ENCODE assay signal across 40 cellular contexts in genomic region chr19:30620354-30620753, GRCh38.
"Had no signal": no experiment of that assay in that cellular context is flagged by ENCODE, and none has a peak within 500 bp of the region (broad histone marks: within the 10 kb centered on the region; RNA-seq: fewer than 3 reads in every experiment).

No MANE protein-coding gene starts in this region.

- H3K9me3 Mint-ChIP-seq: activated T-helper 2 cell treated with anti-CD3 and anti-CD28 coated beads, Interferon-gamma antibody, Interleukin-2, Interleukin-4, amounts not matched to agents 10 μg/mL and 5 μg/mL and 100 μg/mL, durations not matched to agents 14 hours and 24 hours and 36 hours had no signal

- H3K27ac ChIP-seq: adrenal gland, ascending aorta, body of pancreas, brain microvascular endothelial cell, breast epithelium, cardiac muscle cell had no signal

- H3K4me3 ChIP-seq: adrenal gland, ascending aorta, body of pancreas, breast epithelium, cardiac muscle cell had no signal

- H3K27ac Mint-ChIP-seq: activated naive CD4-positive, alpha-beta T cell treated with anti-CD3 and anti-CD28 coated beads for 36 hours; activated naive CD4-positive, alpha-beta T cell treated with anti-CD3 and anti-CD28 coated beads, Interleukin-2, amount 10 ng/mL, durations not matched to agents 7 days and 5 days; activated naive CD4-positive, alpha-beta T cell treated with anti-CD3 and anti-CD28 coated beads, Interleukin-2, amount 50 U/mL, for 24 hours; activated naive CD4-positive, alpha-beta T cell treated with anti-CD3 and anti-CD28 coated beads, Interleukin-2, amount 50 U/mL, for 72 hours; activated naive CD8-positive, alpha-beta T cell; activated naive CD8-positive, alpha-beta T cell treated with anti-CD3 and anti-CD28 coated beads for 36 hours; activated naive CD8-positive, alpha-beta T cell treated with anti-CD3 and anti-CD28 coated beads, Interleukin-2, amount 10 ng/mL, durations not matched to agents 7 days and 5 days; activated naive CD8-positive, alpha-beta T cell treated with anti-CD3 and anti-CD28 coated beads, Interleukin-2, amount 50 U/mL, for 24 hours; activated T-cell treated with anti-CD3 and anti-CD28 coated beads, Interleukin-2, amount 50 U/mL, for 24 hours; activated T-cell treated with anti-CD3 and anti-CD28 coated beads, Interleukin-2, amount 50 U/mL, for 72 hours; activated T-helper 1 cell treated with anti-CD3 and anti-CD28 coated beads, Interleukin-12 subunit alpha, Interleukin-12 subunit beta, Interleukin-2, Interleukin-4 antibody, amounts not matched to agents 30 ng/mL and 10 ng/mL and 1 ng/mL, durations not matched to agents 14 hours and 24 hours and 36 hours; activated T-helper 17 cell treated with anti-CD3 and anti-CD28 coated beads, Interleukin-2, amount 50 U/mL, for 72 hours; activated T-helper 2 cell treated with anti-CD3 and anti-CD28 coated beads, Interferon-gamma antibody, Interleukin-2, Interleukin-4, amounts not matched to agents 10 μg/mL and 5 μg/mL and 100 μg/mL, durations not matched to agents 14 hours and 24 hours and 36 hours had no signal

- DNase-seq: activated effector memory CD4-positive, alpha-beta T cell treated with anti-CD3 and anti-CD28 coated beads, Interleukin-2, amount 50 U/mL, for 16 hours; activated effector memory CD4-positive, alpha-beta T cell treated with Interleukin-2 at 50 U/mL for 16 hours; activated gamma-delta T cell; activated gamma-delta T cell treated with Interleukin-2 at 50 U/mL for 16 hours; activated naive CD4-positive, alpha-beta T cell; activated naive CD4-positive, alpha-beta T cell treated with anti-CD3 and anti-CD28 coated beads for 36 hours; activated naive CD4-positive, alpha-beta T cell treated with anti-CD3 and anti-CD28 coated beads, Interleukin-2, amount 10 ng/mL, durations not matched to agents 7 days and 5 days; activated naive CD4-positive, alpha-beta T cell treated with anti-CD3 and anti-CD28 coated beads, Interleukin-2, amount 50 U/mL, for 16 hours; activated naive CD4-positive, alpha-beta T cell treated with Interleukin-2 at 50 U/mL for 16 hours; activated naive CD8-positive, alpha-beta T cell treated with anti-CD3 and anti-CD28 coated beads for 36 hours; activated naive CD8-positive, alpha-beta T cell treated with anti-CD3 and anti-CD28 coated beads, Interleukin-2, amount 10 ng/mL, durations not matched to agents 7 days and 5 days; activated naive CD8-positive, alpha-beta T cell treated with anti-CD3 and anti-CD28 coated beads, Interleukin-2, amount 50 U/mL, for 24 hours; activated T-cell treated with anti-CD3 and anti-CD28 coated beads, Interleukin-2, amount 50 U/mL, for 1 hour; activated T-cell treated with anti-CD3 and anti-CD28 coated beads, Interleukin-2, amount 50 U/mL, for 24 hours; activated T-cell treated with anti-CD3 and anti-CD28 coated beads, Interleukin-2, amount 50 U/mL, for 4 hours; activated T-cell treated with anti-CD3 and anti-CD28 coated beads, Interleukin-2, amount 50 U/mL, for 48 hours; activated T-cell treated with anti-CD3 and anti-CD28 coated beads, Interleukin-2, amount 50 U/mL, for 72 hours; adrenal gland; amniotic stem cell; amygdala; anterior cingulate cortex; aorta; body of pancreas; brain microvascular endothelial cell; caudate nucleus; central memory CD4-positive, alpha-beta T cell; cerebellar nuclear complex had no signal

- H3K4me1 ChIP-seq: adrenal gland, ascending aorta, body of pancreas, breast epithelium had no signal

- H3K4me1 Mint-ChIP-seq: activated naive CD4-positive, alpha-beta T cell treated with anti-CD3 and anti-CD28 coated beads, Interleukin-2, amount 10 ng/mL, durations not matched to agents 7 days and 5 days; activated naive CD4-positive, alpha-beta T cell treated with anti-CD3 and anti-CD28 coated beads, Interleukin-2, amount 50 U/mL, for 24 hours; activated naive CD8-positive, alpha-beta T cell treated with anti-CD3 and anti-CD28 coated beads for 36 hours; activated naive CD8-positive, alpha-beta T cell treated with anti-CD3 and anti-CD28 coated beads, Interleukin-2, amount 10 ng/mL, durations not matched to agents 7 days and 5 days; activated naive CD8-positive, alpha-beta T cell treated with anti-CD3 and anti-CD28 coated beads, Interleukin-2, amount 50 U/mL, for 24 hours; activated T-helper 17 cell treated with anti-CD3 and anti-CD28 coated beads, Interleukin-2, amount 50 U/mL, for 72 hours; central memory CD8-positive, alpha-beta T cell had no signal

- H3K27me3 ChIP-seq: adrenal gland, ascending aorta, body of pancreas, brain microvascular endothelial cell, breast epithelium, cardiac muscle cell had no signal

- H3K4me3 Mint-ChIP-seq: activated naive CD4-positive, alpha-beta T cell treated with anti-CD3 and anti-CD28 coated beads for 36 hours; activated naive CD4-positive, alpha-beta T cell treated with anti-CD3 and anti-CD28 coated beads, Interleukin-2, amount 10 ng/mL, durations not matched to agents 7 days and 5 days; activated naive CD4-positive, alpha-beta T cell treated with anti-CD3 and anti-CD28 coated beads, Interleukin-2, amount 50 U/mL, for 24 hours; activated naive CD8-positive, alpha-beta T cell; activated naive CD8-positive, alpha-beta T cell treated with anti-CD3 and anti-CD28 coated beads for 36 hours; activated naive CD8-positive, alpha-beta T cell treated with anti-CD3 and anti-CD28 coated beads, Interleukin-2, amount 10 ng/mL, durations not matched to agents 7 days and 5 days; activated naive CD8-positive, alpha-beta T cell treated with anti-CD3 and anti-CD28 coated beads, Interleukin-2, amount 50 U/mL, for 24 hours; activated T-cell treated with anti-CD3 and anti-CD28 coated beads, Interleukin-2, amount 50 U/mL, for 24 hours; activated T-cell treated with anti-CD3 and anti-CD28 coated beads, Interleukin-2, amount 50 U/mL, for 4 hours; activated T-cell treated with anti-CD3 and anti-CD28 coated beads, Interleukin-2, amount 50 U/mL, for 72 hours; activated T-helper 1 cell treated with anti-CD3 and anti-CD28 coated beads, Interleukin-12 subunit alpha, Interleukin-12 subunit beta, Interleukin-2, Interleukin-4 antibody, amounts not matched to agents 30 ng/mL and 10 ng/mL and 1 ng/mL, durations not matched to agents 14 hours and 24 hours and 36 hours; activated T-helper 17 cell treated with anti-CD3 and anti-CD28 coated beads, Interleukin-2, amount 50 U/mL, for 72 hours; brain; central memory CD8-positive, alpha-beta T cell had no signal

- H3K9me3 ChIP-seq: adrenal gland had no signal

- H3K36me3 ChIP-seq: adrenal gland, ascending aorta, brain microvascular endothelial cell, breast epithelium, cardiac muscle cell had no signal

- FAIRE-seq: astrocyte, bronchial epithelial cell had no signal

- H3K27me3 Mint-ChIP-seq: activated naive CD4-positive, alpha-beta T cell treated with anti-CD3 and anti-CD28 coated beads, Interleukin-2, amount 10 ng/mL, durations not matched to agents 7 days and 5 days; activated naive CD8-positive, alpha-beta T cell treated with anti-CD3 and anti-CD28 coated beads, Interleukin-2, amount 10 ng/mL, durations not matched to agents 7 days and 5 days had no signal

- ATAC-seq: activated naive CD4-positive, alpha-beta T cell treated with anti-CD3 and anti-CD28 coated beads, Interleukin-2, amount 50 U/mL, for 72 hours; activated naive CD8-positive, alpha-beta T cell treated with anti-CD3 and anti-CD28 coated beads, Interleukin-2, amount 50 U/mL, for 24 hours; activated T-cell treated with anti-CD3 and anti-CD28 coated beads, Interleukin-2, amount 50 U/mL, for 4 hours; activated T-cell treated with anti-CD3 and anti-CD28 coated beads, Interleukin-2, amount 50 U/mL, for 72 hours; activated T-helper 17 cell treated with anti-CD3 and anti-CD28 coated beads, Interleukin-2, amount 50 U/mL, for 72 hours; body of pancreas had no signal

- H3K36me3 Mint-ChIP-seq: activated naive CD4-positive, alpha-beta T cell treated with anti-CD3 and anti-CD28 coated beads, Interleukin-2, amount 10 ng/mL, durations not matched to agents 7 days and 5 days; activated naive CD4-positive, alpha-beta T cell treated with anti-CD3 and anti-CD28 coated beads, Interleukin-2, amount 50 U/mL, for 24 hours; activated naive CD8-positive, alpha-beta T cell; activated naive CD8-positive, alpha-beta T cell treated with anti-CD3 and anti-CD28 coated beads, Interleukin-2, amount 10 ng/mL, durations not matched to agents 7 days and 5 days had no signal
